Comparison of ENCODE assay signal across 1 cellular context in genomic region chr17:50663812-50664374, GRCh38.
TF ChIP-seq lines count a peak whose summit lies in the region.

No MANE protein-coding gene starts in this region.

TF ChIP-seq in HepG2, 621 proteins besides CTCF, POLR2A, EP300 and RAD21 (continued from another document and continues in another):
- TF ChIP-seq RERE (CRISPR knock-in tag; IDR thresholded peaks at IDR 0.05; ENCODE audit: low read depth) (no peak), PITX1 (CRISPR knock-in tag; IDR thresholded peaks at IDR 0.05) (no peak), HHEX (CRISPR knock-in tag; IDR thresholded peaks at IDR 0.05) (no peak), NFIB (CRISPR knock-in tag; IDR thresholded peaks at IDR 0.05; ENCODE audit: borderline replicate concordance) (no peak), ZFP91 (CRISPR knock-in tag; IDR thresholded peaks at IDR 0.05; ENCODE audit: borderline replicate concordance) (peak; percentile 37; the same call in 1 of the 2 replicates), ZNF496 (CRISPR knock-in tag; IDR thresholded peaks at IDR 0.05; ENCODE audit: insufficient replicate concordance) (no peak), ZNF747 (CRISPR knock-in tag; IDR thresholded peaks at IDR 0.05; ENCODE audit: borderline replicate concordance) (no peak; the same call in 1 of the 2 replicates), ZBTB39 (CRISPR knock-in tag; IDR thresholded peaks at IDR 0.05) (no peak), ZBTB26 (CRISPR knock-in tag; IDR thresholded peaks at IDR 0.05; ENCODE audit: borderline replicate concordance) (no peak), ZNF850 (CRISPR knock-in tag; conservative IDR thresholded peaks at IDR 0.05) (no peak), HNF1B (CRISPR knock-in tag; IDR thresholded peaks at IDR 0.05) (peak; percentile 60; the same call in 1 of the 2 replicates), ZNF260 (CRISPR knock-in tag; IDR thresholded peaks at IDR 0.05; ENCODE audit: borderline replicate concordance, low read depth) (no peak), KLF16 (CRISPR knock-in tag; IDR thresholded peaks at IDR 0.05) (no peak), MIXL1 (CRISPR knock-in tag; IDR thresholded peaks at IDR 0.05) (peak; percentile 60; the same call in 1 of the 2 replicates), PTBP1 (IDR thresholded peaks at IDR 0.05; ENCODE audit: low read depth, low read length, poor library complexity, severe bottlenecking) (no peak), ZBTB21 (CRISPR knock-in tag; IDR thresholded peaks at IDR 0.05) (no peak), ZNF501 (CRISPR knock-in tag; IDR thresholded peaks at IDR 0.05) (no peak), ZSCAN5A (CRISPR knock-in tag; IDR thresholded peaks at IDR 0.05; ENCODE audit: borderline replicate concordance) (no peak), ISX (CRISPR knock-in tag; conservative IDR thresholded peaks at IDR 0.05) (no peak), NR2C2 (CRISPR knock-in tag; IDR thresholded peaks at IDR 0.05; ENCODE audit: borderline replicate concordance) (no peak), HOXA5 (CRISPR knock-in tag; IDR thresholded peaks at IDR 0.05) (no peak), MXI1 (IDR thresholded peaks at IDR 0.05; ENCODE audit: borderline replicate concordance, low read depth, low read length) (no peak), SRSF4 (IDR thresholded peaks at IDR 0.05; ENCODE audit: low read depth, low read length, poor library complexity, severe bottlenecking) (no peak), ZNF30 (CRISPR knock-in tag; IDR thresholded peaks at IDR 0.05) (no peak), ZNF296 (CRISPR knock-in tag; conservative IDR thresholded peaks at IDR 0.05) (no peak; the same call in 1 of the 2 replicates), ZNF672 (CRISPR knock-in tag; IDR thresholded peaks at IDR 0.05) (no peak), TSC22D2 (CRISPR knock-in tag; IDR thresholded peaks at IDR 0.05; ENCODE audit: borderline replicate concordance) (no peak), THYN1 (CRISPR knock-in tag; IDR thresholded peaks at IDR 0.05; ENCODE audit: borderline replicate concordance, low read depth) (no peak), ZFP82 (CRISPR knock-in tag; IDR thresholded peaks at IDR 0.05; ENCODE audit: borderline replicate concordance) (no peak), CC2D1A (CRISPR knock-in tag; IDR thresholded peaks at IDR 0.05) (no peak), HOMEZ (CRISPR knock-in tag; IDR thresholded peaks at IDR 0.05; ENCODE audit: low read depth) (no peak), DMTF1 (CRISPR knock-in tag; IDR thresholded peaks at IDR 0.05) (no peak), ARNT (IDR thresholded peaks at IDR 0.05) (no peak), POLR2G (IDR thresholded peaks at IDR 0.05; ENCODE audit: low read depth, low read length) (no peak), ZNF883 (CRISPR knock-in tag; IDR thresholded peaks at IDR 0.05; ENCODE audit: not compliant biosample characterization) (peak; percentile 92), MLX (CRISPR knock-in tag; IDR thresholded peaks at IDR 0.05) (peak; percentile 60; the same call in 1 of the 2 replicates), ZNF746 (CRISPR knock-in tag; IDR thresholded peaks at IDR 0.05) (no peak), HES4 (CRISPR knock-in tag; IDR thresholded peaks at IDR 0.05; ENCODE audit: borderline replicate concordance) (no peak), BCLAF1 (IDR thresholded peaks at IDR 0.05) (no peak), ZNF441 (CRISPR knock-in tag; IDR thresholded peaks at IDR 0.05; ENCODE audit: borderline replicate concordance) (peak; percentile 27; the same call in 1 of the 2 replicates)
